Comparison of ENCODE assay signal across 25 cellular contexts in the genomic region with DNA sequence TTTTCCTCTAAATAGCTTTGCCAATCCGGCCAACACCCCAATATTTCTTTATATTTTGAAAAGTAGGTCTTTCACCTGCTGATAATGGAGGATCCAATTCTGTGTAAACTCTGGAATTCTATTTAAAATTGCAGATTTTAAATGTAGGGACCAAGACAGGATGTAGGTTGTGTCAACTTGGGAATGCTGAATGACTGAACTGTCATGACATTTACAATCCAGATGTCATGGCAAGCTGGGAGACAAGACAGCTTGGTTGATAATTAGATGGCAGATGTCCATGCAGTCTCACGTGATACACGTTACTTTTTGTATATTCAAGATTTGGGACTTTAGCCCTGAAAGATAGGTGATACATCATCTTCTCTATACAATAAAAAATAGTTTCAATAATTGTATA.
A peak's percentile ranks its signal among the peaks of the same experiment; 100 is the strongest.
DNase-seq lines count a peak whose midpoint lies in the region; ATAC-seq, FAIRE-seq and TF ChIP-seq lines count a peak whose summit lies in the region.
"Had no signal": no experiment of that assay in that cellular context is flagged by ENCODE, and none has a peak within 500 bp of the region (broad histone marks: within the 10 kb centered on the region; RNA-seq: fewer than 3 reads in every experiment).

No MANE protein-coding gene starts in this region.

- no peak overlapping the region for H3K9ac ChIP-seq in neural cell (ENCODE audit: low read length)
- H3K9ac ChIP-seq: BLaER1 treated with 17β-estradiol and CSF1 and Interleukin-3, amounts not matched to agents 10 nM and 100 nM had no signal

- no peak for FAIRE-seq in GM12891 (lab: Jason Lieb, UNC)
- FAIRE-seq: A204.1, GM12878, GM18507, H54 had no signal

- H3K4me2 ChIP-seq in neural cell (ENCODE audit: low read length) = no peak overlapping the region
- H3K4me2 ChIP-seq: BLaER1 treated with 17β-estradiol and CSF1 and Interleukin-3, amounts not matched to agents 10 nM and 100 nM had no signal

- H3K79me2 ChIP-seq in neural cell (replicated peaks; ENCODE audit: insufficient read depth, low read length) = no peaks in the 10 kb centered on the region

- ATAC-seq in HG02840 (IDR thresholded peaks at IDR 0.05; ENCODE audit: low FRiP score, unreplicated experiment) = no peak
- ATAC-seq: GM12878 had no signal

- H3F3A ChIP-seq in neural cell (ENCODE audit: insufficient read depth, low read length, poor library complexity, severe bottlenecking) = peaks cover 4% of the 10 kb centered on the region

- TF ChIP-seq RAD21 in neural cell (conservative IDR thresholded peaks at IDR 0.05) = no peak

- H4K20me1 ChIP-seq in neural cell (ENCODE audit: insufficient read depth) = no peaks in the 10 kb centered on the region
- H4K20me1 ChIP-seq: BLaER1 treated with 17β-estradiol and CSF1 and Interleukin-3, amounts not matched to agents 10 nM and 100 nM had no signal

- peak; percentile 78 for TF ChIP-seq EP300 in neural cell (conservative IDR thresholded peaks at IDR 0.05; ENCODE audit: poor library complexity, severe bottlenecking)

- no peak for TF ChIP-seq CTCF in neural cell (IDR thresholded peaks at IDR 0.05; ENCODE audit: poor library complexity, severe bottlenecking)

- DNase-seq in DMS 273 (lab: John Stamatoyannopoulos, UW; ENCODE audit: unreplicated experiment) (peak; percentile 56), DMS 273 treated with DMSO at 0.1 percent for 48 hours (lab: John Stamatoyannopoulos, UW) (no peak), NCI-H524 (lab: John Stamatoyannopoulos, UW) (peak; percentile 59 to 86), GM12891 (ENCODE audit: insufficient read length, low spot score) (no peak), ACHN (no peak), NCI-H2227 treated with DMSO at 0.1 percent for 48 hours (lab: John Stamatoyannopoulos, UW) (no peak)
- DNase-seq: AML-193; BE2C; Calu3; CD4-positive, alpha-beta T cell; CD8-positive, alpha-beta memory T cell; DMS79; EL; GDM1; GOT3; HFFc6 had no signal

- H3K4me3 ChIP-seq in neural cell (ENCODE audit: low read length) = no peak overlapping the region
- H3K4me3 ChIP-seq: BLaER1 treated with 17β-estradiol and CSF1 and Interleukin-3, amounts not matched to agents 10 nM and 100 nM; GM12878; HAP-1 had no signal

- H2AFZ ChIP-seq in neural cell (ENCODE audit: low read depth, low read length) = no peak overlapping the region

- TF ChIP-seq POLR2A in GM12891 (IDR thresholded peaks at IDR 0.05; ENCODE audit: low read depth, low read length) = no peak

- no peaks in the 10 kb centered on the region for H3K27me3 ChIP-seq in neural cell (ENCODE audit: insufficient read depth, low read depth, low read length)
- H3K27me3 ChIP-seq: BE2C; BLaER1 treated with 17β-estradiol and CSF1 and Interleukin-3, amounts not matched to agents 10 nM and 100 nM had no signal

- no peaks in the 10 kb centered on the region for H3K36me3 ChIP-seq in neural cell (ENCODE audit: insufficient read depth, low read length)
- H3K36me3 ChIP-seq: BE2C, HAP-1 had no signal

- in situ Hi-C loops in ACHN (cut with HindIII; ENCODE audit: low pct_ligation_motif_present, low pct_unique_long_range_greater_than_20kb, low sequenced_read_pairs) = no loop called here

- H3K9me2 ChIP-seq in neural cell (ENCODE audit: insufficient read depth, low read length) = no peaks in the 10 kb centered on the region

- no peak overlapping the region for H3K27ac ChIP-seq in neural cell (ENCODE audit: low read length)
- H3K27ac ChIP-seq: 22Rv1; BLaER1 treated with 17β-estradiol and CSF1 and Interleukin-3, amounts not matched to agents 10 nM and 100 nM had no signal

- H3K9me3 ChIP-seq in neural cell (ENCODE audit: low read length) = no peaks in the 10 kb centered on the region
- H3K9me3 ChIP-seq: BE2C, HAP-1 had no signal

TF ChIP-seq in neural cell, 6 proteins besides CTCF, POLR2A, EP300 and RAD21:
- no peak for TF ChIP-seq SMC3 (conservative IDR thresholded peaks at IDR 0.05; ENCODE audit: poor library complexity)
- no peak for TF ChIP-seq TAF1 (IDR thresholded peaks at IDR 0.05; ENCODE audit: low read depth)
- TF ChIP-seq EZH2 (IDR thresholded peaks at IDR 0.05; ENCODE audit: borderline replicate concordance, insufficient read depth, low read length, poor library complexity, severe bottlenecking) = no peak
- TF ChIP-seq, protein P1, sequence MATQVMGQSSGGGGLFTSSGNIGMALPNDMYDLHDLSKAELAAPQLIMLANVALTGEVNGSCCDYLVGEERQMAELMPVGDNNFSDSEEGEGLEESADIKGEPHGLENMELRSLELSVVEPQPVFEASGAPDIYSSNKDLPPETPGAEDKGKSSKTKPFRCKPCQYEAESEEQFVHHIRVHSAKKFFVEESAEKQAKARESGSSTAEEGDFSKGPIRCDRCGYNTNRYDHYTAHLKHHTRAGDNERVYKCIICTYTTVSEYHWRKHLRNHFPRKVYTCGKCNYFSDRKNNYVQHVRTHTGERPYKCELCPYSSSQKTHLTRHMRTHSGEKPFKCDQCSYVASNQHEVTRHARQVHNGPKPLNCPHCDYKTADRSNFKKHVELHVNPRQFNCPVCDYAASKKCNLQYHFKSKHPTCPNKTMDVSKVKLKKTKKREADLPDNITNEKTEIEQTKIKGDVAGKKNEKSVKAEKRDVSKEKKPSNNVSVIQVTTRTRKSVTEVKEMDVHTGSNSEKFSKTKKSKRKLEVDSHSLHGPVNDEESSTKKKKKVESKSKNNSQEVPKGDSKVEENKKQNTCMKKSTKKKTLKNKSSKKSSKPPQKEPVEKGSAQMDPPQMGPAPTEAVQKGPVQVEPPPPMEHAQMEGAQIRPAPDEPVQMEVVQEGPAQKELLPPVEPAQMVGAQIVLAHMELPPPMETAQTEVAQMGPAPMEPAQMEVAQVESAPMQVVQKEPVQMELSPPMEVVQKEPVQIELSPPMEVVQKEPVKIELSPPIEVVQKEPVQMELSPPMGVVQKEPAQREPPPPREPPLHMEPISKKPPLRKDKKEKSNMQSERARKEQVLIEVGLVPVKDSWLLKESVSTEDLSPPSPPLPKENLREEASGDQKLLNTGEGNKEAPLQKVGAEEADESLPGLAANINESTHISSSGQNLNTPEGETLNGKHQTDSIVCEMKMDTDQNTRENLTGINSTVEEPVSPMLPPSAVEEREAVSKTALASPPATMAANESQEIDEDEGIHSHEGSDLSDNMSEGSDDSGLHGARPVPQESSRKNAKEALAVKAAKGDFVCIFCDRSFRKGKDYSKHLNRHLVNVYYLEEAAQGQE (IDR thresholded peaks at IDR 0.05; ENCODE audit: borderline replicate concordance) = peak; percentile 23
- TF ChIP-seq MXI1 (conservative IDR thresholded peaks at IDR 0.05; ENCODE audit: poor library complexity, severe bottlenecking) = no peak
- TF ChIP-seq POLR2AphosphoS5 (IDR thresholded peaks at IDR 0.05) = peak; percentile 56

TF ChIP-seq in GM12891, 5 proteins besides CTCF, POLR2A, EP300 and RAD21:
- no peak for TF ChIP-seq SPI1 (IDR thresholded peaks at IDR 0.05; ENCODE audit: low read depth, low read length)
- TF ChIP-seq POU2F2 (IDR thresholded peaks at IDR 0.05; ENCODE audit: low read depth, low read length) = no peak
- no peak for TF ChIP-seq PAX5 (IDR thresholded peaks at IDR 0.05; ENCODE audit: insufficient read depth, low read length, severe bottlenecking)
- TF ChIP-seq TAF1 (IDR thresholded peaks at IDR 0.05; ENCODE audit: low read depth, low read length) = no peak

Comparison
In these comparisons a context has a peak if more than half of its experiments do, and no peak if none do; other contexts are left out.
1. DNase-seq: peak in DMS 273 (single experiment) and NCI-H524 (2 of 2); none in DMS 273 treated with DMSO at 0.1 percent for 48 hours (single experiment), GM12891 (single experiment), ACHN (single experiment) and NCI-H2227 treated with DMSO at 0.1 percent for 48 hours (single experiment).